Comparison of ENCODE assay signal across 18 cellular contexts in the genomic region with DNA sequence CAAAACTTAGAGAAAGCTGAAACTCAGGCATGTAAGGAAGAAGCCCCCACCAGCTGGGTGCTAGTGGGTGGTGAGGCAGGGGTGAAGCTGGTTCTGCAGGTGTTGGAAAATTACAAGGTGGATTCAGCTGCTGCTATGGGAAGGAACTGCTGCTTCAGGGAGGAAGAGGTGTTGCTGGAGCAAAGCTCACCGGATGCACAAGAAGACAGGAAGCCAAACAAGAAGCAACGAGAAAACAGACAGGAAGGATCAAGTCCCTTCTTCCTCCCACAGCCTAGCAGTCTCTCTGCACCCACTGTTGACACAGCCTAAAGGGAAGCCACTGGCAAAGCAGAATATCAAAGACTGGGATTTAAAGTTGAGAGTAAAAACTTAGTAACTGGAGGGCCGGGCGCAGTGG.
DNase-seq lines count a peak whose midpoint lies in the region; ATAC-seq and TF ChIP-seq lines count a peak whose summit lies in the region.
"Had no signal": no experiment of that assay in that cellular context is flagged by ENCODE, and none has a peak within 500 bp of the region (broad histone marks: within the 10 kb centered on the region; RNA-seq: fewer than 3 reads in every experiment).

No MANE protein-coding gene starts in this region.

- no peak overlapping the region for H4K5ac ChIP-seq in H9 (ENCODE audit: insufficient read length, low read depth, low read length)

- no peaks in the 10 kb centered on the region for H3K23me2 ChIP-seq in H9 (ENCODE audit: insufficient read length, low read depth, low read length, poor library complexity, severe bottlenecking)

- no peak overlapping the region for H2AK5ac ChIP-seq in H9 (ENCODE audit: insufficient read length, low read length)

- H3K27me3 ChIP-seq in H9 (ENCODE audit: insufficient read depth, low read length), result no peaks in the 10 kb centered on the region
- H3K27me3 ChIP-seq: heart right ventricle, suprapubic skin had no signal

- no peaks in the 10 kb centered on the region for H3K27me3 Mint-ChIP-seq in activated naive CD4-positive, alpha-beta T cell treated with anti-CD3 and anti-CD28 coated beads for 36 hours (ENCODE audit: low read depth)
- H3K27me3 Mint-ChIP-seq in H9 (ENCODE audit: low read depth) (no peaks in the 10 kb centered on the region), nephron progenitor cell (ENCODE audit: low read depth, poor library complexity) (no peaks in the 10 kb centered on the region)
- H3K27me3 Mint-ChIP-seq in activated CD8-positive, alpha-beta T cell treated with anti-CD3 and anti-CD28 coated beads for 36 hours, result no peaks in the 10 kb centered on the region
- H3K27me3 Mint-ChIP-seq: dendritic cell treated with granulocyte-macrophage colony-stimulating factor and Interleukin-4, amounts not matched to agents 40 ng/mL and 50 ng/mL, for 4 days had no signal

- 0 out of 2 replicates have a peak, but pooled peaks cover 2% of the 10 kb centered on the region for H3K79me2 ChIP-seq in H9 (ENCODE audit: insufficient read depth, low read length)

- H3K23ac ChIP-seq in H9 (ENCODE audit: insufficient read length, low read depth, low read length), result no peak overlapping the region

- no CpG with 5 or more reads among the region's 4 CpGs for WGBS in H9 (ENCODE audit: extremely low coverage, insufficient read length, low lambda C conversion rate)

- no peak overlapping the region for H3T11ph ChIP-seq in H9 (ENCODE audit: low read length)

- H2BK12ac ChIP-seq in H9 (ENCODE audit: insufficient read length, low read depth, low read length), result no peak overlapping the region

- H3K27ac Mint-ChIP-seq in activated naive CD4-positive, alpha-beta T cell treated with anti-CD3 and anti-CD28 coated beads for 36 hours, result peak overlapping the region; percentile 58
- H3K27ac Mint-ChIP-seq in H9 (peak overlapping the region; percentile 35 to 72 (median 62); a peak in 6 of 7 replicates), nephron progenitor cell (peak overlapping the region; percentile 52)
- H3K27ac Mint-ChIP-seq in activated CD8-positive, alpha-beta T cell treated with anti-CD3 and anti-CD28 coated beads for 36 hours, result peak overlapping the region; percentile 61
- H3K27ac Mint-ChIP-seq: dendritic cell treated with granulocyte-macrophage colony-stimulating factor and Interleukin-4, amounts not matched to agents 40 ng/mL and 50 ng/mL, for 4 days; HFFc6 had no signal

- POLR2A ChIA-PET in activated CD8-positive, alpha-beta T cell treated with anti-CD3 and anti-CD28 coated beads for 36 hours (lab: Charles Lee), result no interaction called here

- no peak overlapping the region for H2AFZ ChIP-seq in H9 (ENCODE audit: low read length)

- peaks cover 18% of the 10 kb centered on the region for H3K4me1 Mint-ChIP-seq in activated naive CD4-positive, alpha-beta T cell treated with anti-CD3 and anti-CD28 coated beads for 36 hours (ENCODE audit: low read depth)
- H3K4me1 Mint-ChIP-seq in H9 (peaks cover 20 to 22% of the 10 kb centered on the region in 2 experiments), nephron progenitor cell (peaks cover 11% of the 10 kb centered on the region)
- H3K4me1 Mint-ChIP-seq in activated CD8-positive, alpha-beta T cell treated with anti-CD3 and anti-CD28 coated beads for 36 hours (ENCODE audit: low read depth), result peaks cover 5% of the 10 kb centered on the region

- no peak overlapping the region for H3K56ac ChIP-seq in H9 (ENCODE audit: insufficient read length, low read depth, low read length)

- H3K79me1 ChIP-seq in H9 (ENCODE audit: insufficient read depth, low read depth, low read length, poor library complexity, severe bottlenecking), result no peaks in the 10 kb centered on the region

- H3K18ac ChIP-seq in H9 (ENCODE audit: insufficient read length, low read depth, low read length), result no peak overlapping the region

- no peaks in the 10 kb centered on the region for H3K9me3 ChIP-seq in H9 (ENCODE audit: control insufficient read depth, low read depth, low read length)
- H3K9me3 ChIP-seq: heart right ventricle, suprapubic skin had no signal

- H3K4me3 Mint-ChIP-seq in activated naive CD4-positive, alpha-beta T cell treated with anti-CD3 and anti-CD28 coated beads for 36 hours, result no peak overlapping the region
- no peak overlapping the region for H3K4me3 Mint-ChIP-seq in H9
- no peak overlapping the region for H3K4me3 Mint-ChIP-seq in activated CD8-positive, alpha-beta T cell treated with anti-CD3 and anti-CD28 coated beads for 36 hours
- H3K4me3 Mint-ChIP-seq in nephron progenitor cell, result no peak overlapping the region
- H3K4me3 Mint-ChIP-seq: dendritic cell treated with granulocyte-macrophage colony-stimulating factor and Interleukin-4, amounts not matched to agents 40 ng/mL and 50 ng/mL, for 4 days; HFFc6 had no signal

- H3K4ac ChIP-seq in H9 (ENCODE audit: low read depth, low read length), result no peak overlapping the region

- no peaks in the 10 kb centered on the region for H3K36me3 Mint-ChIP-seq in activated naive CD4-positive, alpha-beta T cell treated with anti-CD3 and anti-CD28 coated beads for 36 hours (ENCODE audit: low read depth)
- peaks cover 0 to 15% (median 4%) of the 10 kb centered on the region in 3 experiments; a peak in 4 of 7 replicates for H3K36me3 Mint-ChIP-seq in H9 (ENCODE audit: insufficient read depth in 1 of 3, low read depth in 3 of 3)
- no peaks in the 10 kb centered on the region for H3K36me3 Mint-ChIP-seq in activated CD8-positive, alpha-beta T cell treated with anti-CD3 and anti-CD28 coated beads for 36 hours (ENCODE audit: low read depth)
- no peaks in the 10 kb centered on the region for H3K36me3 Mint-ChIP-seq in nephron progenitor cell (ENCODE audit: low read depth)

- TF ChIP-seq CTCF in H9 (conservative IDR thresholded peaks at IDR 0.05) (no peak), nephron progenitor cell (IDR thresholded peaks at IDR 0.05) (no peak)
- TF ChIP-seq CTCF in activated CD8-positive, alpha-beta T cell treated with anti-CD3 and anti-CD28 coated beads for 36 hours (IDR thresholded peaks at IDR 0.05), result no peak

- no peak overlapping the region for H3K9ac ChIP-seq in H9 (ENCODE audit: extremely low read depth, insufficient read length, low read length)

- H3K4me2 ChIP-seq in H9 (ENCODE audit: insufficient read depth, insufficient read length, low read length), result no peak overlapping the region

- H4K8ac ChIP-seq in H9 (replicated peaks; ENCODE audit: insufficient read length, low read depth, low read length), result no peak overlapping the region

- H4K20me1 ChIP-seq in H9 (ENCODE audit: control insufficient read depth, insufficient read depth, insufficient read length), result no peaks in the 10 kb centered on the region

- intact Hi-C loops in activated naive CD4-positive, alpha-beta T cell treated with anti-CD3 and anti-CD28 coated beads for 36 hours (cut with micrococcal nuclease), result no loop called here
- intact Hi-C loops in activated CD8-positive, alpha-beta T cell treated with anti-CD3 and anti-CD28 coated beads for 36 hours (cut with micrococcal nuclease), result no loop called here

- no peak overlapping the region for H3K14ac ChIP-seq in H9 (ENCODE audit: insufficient read depth, low read length)

- no peak overlapping the region for H2BK20ac ChIP-seq in H9 (ENCODE audit: low read depth, low read length, poor library complexity, severe bottlenecking)

- no peak overlapping the region for H3K27ac ChIP-seq in H9 (ENCODE audit: insufficient read length, low read depth, low read length)
- H3K27ac ChIP-seq: heart right ventricle, RWPE1, suprapubic skin had no signal

- no peak overlapping the region for H4K91ac ChIP-seq in H9 (ENCODE audit: insufficient read length, low read depth, low read length)

- DNase-seq in activated naive CD4-positive, alpha-beta T cell treated with anti-CD3 and anti-CD28 coated beads for 36 hours, result peak; percentile 12
- DNase-seq in activated naive CD4-positive, alpha-beta T cell (lab: John Stamatoyannopoulos, UW), result no peak
- DNase-seq in H9, result no peak
- DNase-seq in activated CD8-positive, alpha-beta T cell treated with anti-CD3 and anti-CD28 coated beads for 36 hours, result no peak
- no peak for DNase-seq in nephron progenitor cell
- DNase-seq in dedifferentiated amniotic fluid mesenchymal stem cell (ENCODE audit: extremely low spot score), result no peak
- DNase-seq: amniotic stem cell, heart right ventricle, HFFc6, kidney glomerular epithelial cell, NCI-H2081 treated with DMSO at 0.1 percent for 48 hours, NCI-H774, posterior cingulate gyrus had no signal

- H2BK120ac ChIP-seq in H9 (ENCODE audit: low read depth, low read length, poor library complexity, severe bottlenecking), result no peak overlapping the region

- H3K4me1 ChIP-seq in H9 (ENCODE audit: insufficient read depth, low read length), result peaks cover 2% of the 10 kb centered on the region
- H3K4me1 ChIP-seq: heart right ventricle had no signal

- no peak overlapping the region for H2BK15ac ChIP-seq in H9 (ENCODE audit: low read depth, low read length)

- H3K9me3 Mint-ChIP-seq in activated naive CD4-positive, alpha-beta T cell treated with anti-CD3 and anti-CD28 coated beads for 36 hours, result no peaks in the 10 kb centered on the region
- peaks cover 6 to 11% of the 10 kb centered on the region in 2 experiments; a peak in 3 of 5 replicates for H3K9me3 Mint-ChIP-seq in H9
- H3K9me3 Mint-ChIP-seq in activated CD8-positive, alpha-beta T cell treated with anti-CD3 and anti-CD28 coated beads for 36 hours, result peaks cover 3% of the 10 kb centered on the region
- peaks cover 9% of the 10 kb centered on the region for H3K9me3 Mint-ChIP-seq in nephron progenitor cell
- H3K9me3 Mint-ChIP-seq: HFFc6 had no signal

- ATAC-seq in activated CD8-positive, alpha-beta T cell treated with anti-CD3 and anti-CD28 coated beads for 36 hours, result no peak
- ATAC-seq in HG03342 (IDR thresholded peaks at IDR 0.05; ENCODE audit: unreplicated experiment), result no peak
- ATAC-seq in GM18870 (IDR thresholded peaks at IDR 0.05; ENCODE audit: unreplicated experiment), result no peak
- ATAC-seq: heart right ventricle had no signal

- no peak overlapping the region for H2BK5ac ChIP-seq in H9 (ENCODE audit: insufficient read length, low read length)

- CTCF ChIA-PET in activated naive CD4-positive, alpha-beta T cell treated with anti-CD3 and anti-CD28 coated beads for 36 hours (lab: Charles Lee), result interaction anchor here (0.6 kb wide), 1 partner anchor 106 kb away, joined by 3 read pairs; no protein-coding TSS in a partner anchor
- CTCF ChIA-PET in activated CD8-positive, alpha-beta T cell treated with anti-CD3 and anti-CD28 coated beads for 36 hours (lab: Charles Lee), result no interaction called here
